In the genomic region with DNA sequence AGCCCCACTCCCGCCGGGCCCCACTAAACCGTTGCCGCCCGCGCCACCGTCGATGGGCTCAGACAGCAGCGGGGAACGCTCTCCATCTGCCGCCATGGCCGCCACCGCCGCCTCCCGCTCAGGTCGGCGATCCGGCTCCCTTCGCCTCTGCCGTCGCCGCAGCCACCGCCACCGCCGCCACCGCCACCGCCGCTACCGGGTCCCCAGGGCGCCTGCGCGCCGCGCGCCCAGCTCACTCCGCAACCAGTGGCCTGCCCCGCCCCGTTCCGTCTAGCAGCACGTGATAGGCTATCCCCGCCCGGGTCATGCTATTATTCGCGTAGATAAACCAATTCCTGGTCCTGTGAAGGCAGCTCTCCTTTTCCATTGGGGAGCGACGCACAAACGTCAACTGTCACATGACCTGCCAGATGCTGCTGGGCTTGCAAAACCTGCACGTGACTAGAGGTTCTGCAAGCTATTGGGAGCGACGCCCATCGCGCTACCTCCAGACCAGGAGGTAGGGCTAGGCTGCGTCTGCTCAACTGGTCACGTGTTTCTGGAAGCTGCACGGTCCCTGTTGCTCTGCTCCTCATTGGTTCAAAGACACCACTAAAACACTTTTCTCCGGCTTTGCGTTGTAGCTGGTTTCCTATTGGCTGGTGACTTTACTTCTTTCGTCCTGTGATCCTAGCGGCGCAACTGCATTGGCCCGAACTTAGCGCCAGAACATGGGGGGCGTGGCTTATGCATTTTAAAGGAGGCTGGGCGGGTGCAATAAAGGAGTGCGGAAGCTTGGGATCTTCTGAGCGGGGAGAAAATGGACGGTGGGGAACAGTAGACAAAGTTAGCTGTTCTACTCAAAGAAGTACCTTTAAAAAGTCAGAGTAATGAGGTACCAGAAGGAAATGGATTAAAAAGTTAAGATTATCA, we compare ENCODE assay signal across 8 cellular contexts. TPM values are rescaled to one million over a fixed set of nuclear protein-coding genes. Genes with fewer than 3 reads are reported as not detected.
DNase-seq lines count a peak whose midpoint lies in the region; ATAC-seq and TF ChIP-seq lines count a peak whose summit lies in the region.

Gene PIP4P1, minus strand, starts transcription at position 205 of the 912 bp plus-strand sequence. Its CDS starts 109 bp downstream, at position 96.

- H3K36me3 ChIP-seq in ovary (no peaks in the 10 kb centered on the region), thyroid gland (peaks cover 26 to 28% of the 10 kb centered on the region in 2 donors)

- H3K27me3 ChIP-seq in ovary (no peaks in the 10 kb centered on the region), thyroid gland (no peaks in the 10 kb centered on the region)

- no peaks in the 10 kb centered on the region for H3K9me3 Mint-ChIP-seq in activated naive CD8-positive, alpha-beta T cell treated with anti-CD3 and anti-CD28 coated beads, Interleukin-2, amount 50 U/mL, for 24 hours

- H3K4me1 Mint-ChIP-seq in activated naive CD8-positive, alpha-beta T cell treated with anti-CD3 and anti-CD28 coated beads, Interleukin-2, amount 50 U/mL, for 24 hours, result peaks cover 43% of the 10 kb centered on the region

- H3K9me3 ChIP-seq in ovary (no peaks in the 10 kb centered on the region), thyroid gland (no peaks in the 10 kb centered on the region)

- peak within 1 kb of the TSS; percentile 96 for H3K4me3 ChIP-seq in GM12865 (ENCODE audit: low read depth, low read length)
- H3K4me3 ChIP-seq in ovary, result peak within 1 kb of the TSS; percentile 92
- peak within 1 kb of the TSS; percentile 73 to 94 (median 80) for H3K4me3 ChIP-seq in thyroid gland (replicated peaks in 1 of 3)

- H3K4me3 Mint-ChIP-seq in activated naive CD8-positive, alpha-beta T cell treated with anti-CD3 and anti-CD28 coated beads, Interleukin-2, amount 50 U/mL, for 24 hours, result peak within 1 kb of the TSS; percentile 87

- peak; percentile 94 for TF ChIP-seq EP300 in ovary (IDR thresholded peaks at IDR 0.05)

- intact Hi-C loops in Right ventricle myocardium inferior (cut with DNase I) (loop anchor here (2.0 to 5.0 kb wide), 4 partner anchors 119 to 221 kb away; partner anchors contain the start of genes CCNB1IP1, PARP2 and RNASE4), ovary (cut with DNase I) (loop anchor here in 2 of 4 donors (2.0 to 5.0 kb wide), 3 partner anchors 49 to 221 kb away; partner anchors contain the start of genes RNASE4 (in 1 of the 2) and TEP1 (in 1 of the 2)), thyroid gland (cut with DNase I) (loop anchor here (10.0 kb wide), 1 partner anchor 47 kb away; the partner anchor contains the start of gene TEP1)

- H3K4me1 ChIP-seq in ovary (ENCODE audit: insufficient read depth) (peaks cover 3% of the 10 kb centered on the region), thyroid gland (peaks cover 9 to 11% of the 10 kb centered on the region in 2 donors)

- DNase-seq in GM12865 (ENCODE audit: low read depth), result peak; percentile 100
- peak; percentile 100 for DNase-seq in NCI-H1417 treated with DMSO at 0.1 percent for 48 hours (lab: John Stamatoyannopoulos, UW)
- DNase-seq in SW480 (ENCODE audit: low spot score), result peak; percentile 100
- DNase-seq in activated naive CD8-positive, alpha-beta T cell treated with anti-CD3 and anti-CD28 coated beads, Interleukin-2, amount 50 U/mL, for 24 hours, result peak; percentile 98
- peak; percentile 100 for DNase-seq in Right ventricle myocardium inferior (ENCODE audit: missing footprints)
- peak; percentile 95 to 99 (median 97) for DNase-seq in ovary
- DNase-seq in thyroid gland, result peak; percentile 99

- H3K27me3 Mint-ChIP-seq in activated naive CD8-positive, alpha-beta T cell treated with anti-CD3 and anti-CD28 coated beads, Interleukin-2, amount 50 U/mL, for 24 hours, result peaks cover 5% of the 10 kb centered on the region

- ATAC-seq in HG02763 (IDR thresholded peaks at IDR 0.05; ENCODE audit: unreplicated experiment), result peak; percentile 93
- ATAC-seq in activated naive CD8-positive, alpha-beta T cell treated with anti-CD3 and anti-CD28 coated beads, Interleukin-2, amount 50 U/mL, for 24 hours, result peak; percentile 98
- peak; percentile 98 for ATAC-seq in Right ventricle myocardium inferior

- TF ChIP-seq POLR2A in ovary (IDR thresholded peaks at IDR 0.05), result peak; percentile 85
- TF ChIP-seq POLR2A in thyroid gland (IDR thresholded peaks at IDR 0.05), result peak; percentile 63 to 82

- 0 to 1% (median 0%) methylated on average over 56 to 67 of the region's 67 CpGs for WGBS in ovary, 3 donors
- WGBS in thyroid gland, 2 donors, result 0 to 1% methylated on average over 23 to 26 of the region's 67 CpGs

- H3K27ac ChIP-seq in ovary, result peak within 1 kb of the TSS; percentile 68 to 74
- peak within 1 kb of the TSS; percentile 83 to 89 (median 86) for H3K27ac ChIP-seq in thyroid gland

- peak within 1 kb of the TSS; percentile 93 for H3K27ac Mint-ChIP-seq in activated naive CD8-positive, alpha-beta T cell treated with anti-CD3 and anti-CD28 coated beads, Interleukin-2, amount 50 U/mL, for 24 hours

- TF ChIP-seq CTCF in GM12865 (IDR thresholded peaks at IDR 0.05; ENCODE audit: insufficient read depth, low read depth, low read length, missing control alignments) (no peak), ovary (IDR thresholded peaks at IDR 0.05) (no peak), thyroid gland (IDR thresholded peaks at IDR 0.05) (peak in 1 of 6 experiments; percentile 9)

- peaks cover 24% of the 10 kb centered on the region for H3K36me3 Mint-ChIP-seq in activated naive CD8-positive, alpha-beta T cell treated with anti-CD3 and anti-CD28 coated beads, Interleukin-2, amount 50 U/mL, for 24 hours (ENCODE audit: low read depth)

RNA-seq across cellular contexts. Expression of gene PIP4P1, which starts in this region (rescaled TPM):
- total RNA-seq in Right ventricle myocardium inferior (17.2 TPM), ovary (10 to 100 TPM; 11.8 to 32.0 (median 24.2) TPM), thyroid gland (10 to 100 TPM; 15.4 to 29.1 (median 23.1) TPM)
- 10 to 100 TPM; 29.7 to 32.9 TPM for polyA plus RNA-seq in ovary

Comparison
In these comparisons a context has a peak if more than half of its experiments do, and no peak if none do; other contexts are left out.
1. Peak in every context shown above with its lines: DNase-seq, ATAC-seq, H3K4me3 ChIP-seq and H3K27ac ChIP-seq.